11 cellular contexts compared by ENCODE assay signal in genomic region chr17:14205992-14206461, GRCh38. TPM values are rescaled to one million over a fixed set of nuclear protein-coding genes. Genes with fewer than 3 reads are reported as not detected.
DNase-seq lines count a peak whose midpoint lies in the region; ATAC-seq and TF ChIP-seq lines count a peak whose summit lies in the region.
"Had no signal": no experiment of that assay in that cellular context is flagged by ENCODE, and none has a peak within 500 bp of the region (broad histone marks: within the 10 kb centered on the region; RNA-seq: fewer than 3 reads in every experiment).

No MANE protein-coding gene starts in this region.

- POLR2A ChIA-PET in CD4-positive, alpha-beta memory T cell (lab: Charles Lee; ENCODE audit: partially characterized antibody), result interaction anchor here (0.9 to 5.7 kb wide), 5 partner anchors 9 to 135 kb away, joined by 4 to 57 read pairs (median 7); partner anchors contain the start of gene HS3ST3B1
- POLR2A ChIA-PET in MCF 10A (lab: Yijun Ruan, JAX), result interaction anchor here (0.5 to 1.8 kb wide), 14 partner anchors 8 to 822 kb away, joined by 3 to 6 read pairs (median 3); no protein-coding TSS in a partner anchor

- peak overlapping the region; percentile 88 to 99 (median 89) for H3K27ac Mint-ChIP-seq in CD4-positive, alpha-beta memory T cell
- H3K27ac Mint-ChIP-seq in T-helper 17 cell (peak overlapping the region; percentile 97), MCF 10A (ENCODE audit: low read depth, unreplicated experiment) (peak overlapping the region; percentile 50)

- H3K4me3 Mint-ChIP-seq in CD4-positive, alpha-beta memory T cell, result peak overlapping the region; percentile 34 to 90 (median 77)
- H3K4me3 Mint-ChIP-seq in T-helper 17 cell, result peak overlapping the region; percentile 75
- no peak overlapping the region for H3K4me3 Mint-ChIP-seq in MCF 10A (ENCODE audit: unreplicated experiment)

- intact Hi-C loops in CD4-positive, alpha-beta memory T cell (cut with micrococcal nuclease), result loop anchor here (1.0 to 10.0 kb wide), 4 partner anchors 9 to 1191 kb away; partner anchors contain the start of gene ELAC2
- intact Hi-C loops in MCF 10A (cut with micrococcal nuclease) (loop anchor here (2.0 to 10.0 kb wide), 4 partner anchors 96 to 859 kb away; partner anchors contain the start of genes COX10 and HS3ST3B1), posterior cingulate gyrus (cut with DNase I) (no loop called here)

- no peaks in the 10 kb centered on the region for H3K27me3 ChIP-seq in CD4-positive, alpha-beta memory T cell (ENCODE audit: insufficient read depth, low read length)

- H3K9me3 Mint-ChIP-seq in CD4-positive, alpha-beta memory T cell, result peaks cover 0 to 2% (median 0%) of the 10 kb centered on the region in 8 donors
- H3K9me3 Mint-ChIP-seq in MCF 10A (ENCODE audit: unreplicated experiment), result no peaks in the 10 kb centered on the region

- ATAC-seq in T-helper 17 cell, result peak; percentile 28

- H3K36me3 Mint-ChIP-seq in CD4-positive, alpha-beta memory T cell, result peaks cover 14 to 25% of the 10 kb centered on the region in 2 donors
- H3K36me3 Mint-ChIP-seq in T-helper 17 cell (ENCODE audit: low read depth), result peaks cover 11% of the 10 kb centered on the region
- peaks cover 37% of the 10 kb centered on the region for H3K36me3 Mint-ChIP-seq in MCF 10A (ENCODE audit: insufficient read depth, unreplicated experiment)

- no peaks in the 10 kb centered on the region for H3K9me3 ChIP-seq in CD4-positive, alpha-beta memory T cell (ENCODE audit: control insufficient read depth in 1 of 2, low read length in 2 of 2)
- no peaks in the 10 kb centered on the region for H3K9me3 ChIP-seq in T-helper 17 cell (ENCODE audit: control insufficient read depth, low read length, poor library complexity, severe bottlenecking)
- H3K9me3 ChIP-seq: neutrophil had no signal

- peak; percentile 75 to 97 (median 78) for DNase-seq in CD4-positive, alpha-beta memory T cell
- no peak for DNase-seq in T-helper 17 cell
- peak; percentile 98 for DNase-seq in MCF 10A (ENCODE audit: unreplicated experiment)
- peak in 7 of 10 donors; percentile 11 to 81 (median 35) for DNase-seq in posterior cingulate gyrus
- no peak for DNase-seq in RKO (ENCODE audit: low spot score)
- no peak for DNase-seq in SW 1271 (lab: John Stamatoyannopoulos, UW)
- DNase-seq in NCI-H748 treated with DMSO at 0.1 percent for 48 hours (lab: John Stamatoyannopoulos, UW), result no peak
- no peak for DNase-seq in SKM-1 treated with dmso at 0.1 percent for 144 hours (lab: John Stamatoyannopoulos, UW; ENCODE audit: unreplicated experiment)
- DNase-seq: DMS53 had no signal

- H3K4me3 ChIP-seq in CD4-positive, alpha-beta memory T cell (ENCODE audit: low read length in 2 of 2), result peak overlapping the region in 1 of 2 donors; percentile 27

- CTCF ChIA-PET in CD4-positive, alpha-beta memory T cell (lab: Charles Lee; ENCODE audit: partially characterized antibody), result interaction anchor here (1.0 to 4.1 kb wide), 3 partner anchors 8 to 95 kb away, joined by 3 to 17 read pairs (median 15); partner anchors contain the start of gene HS3ST3B1
- CTCF ChIA-PET in MCF 10A (lab: Yijun Ruan, JAX), result interaction anchor here (0.5 to 0.7 kb wide), 4 partner anchors 17 to 958 kb away, joined by 3 to 5 read pairs (median 3); no protein-coding TSS in a partner anchor

- H3K36me3 ChIP-seq in CD4-positive, alpha-beta memory T cell (ENCODE audit: insufficient read depth, low read length), result no peaks in the 10 kb centered on the region
- H3K36me3 ChIP-seq: neutrophil had no signal

- peaks cover 58 to 86% (median 71%) of the 10 kb centered on the region in 4 donors for H3K4me1 Mint-ChIP-seq in CD4-positive, alpha-beta memory T cell
- peaks cover 56% of the 10 kb centered on the region for H3K4me1 Mint-ChIP-seq in T-helper 17 cell
- peaks cover 29% of the 10 kb centered on the region for H3K4me1 Mint-ChIP-seq in MCF 10A (ENCODE audit: insufficient read depth, unreplicated experiment)

- H3K4me1 ChIP-seq in CD4-positive, alpha-beta memory T cell (ENCODE audit: insufficient read depth, low read length), result peaks cover 65% of the 10 kb centered on the region

- TF ChIP-seq CTCF in MCF 10A (IDR thresholded peaks at IDR 0.05; ENCODE audit: unreplicated experiment), result no peak

- no TSS peak for BruUV-seq in MCF 10A (replicated peaks; lab: Mats Ljungman, UMichigan)

- H3K27ac ChIP-seq in CD4-positive, alpha-beta memory T cell (ENCODE audit: low read depth, low read length), result peak overlapping the region; percentile 35
- H3K27ac ChIP-seq: neutrophil had no signal

- no peaks in the 10 kb centered on the region for H3K27me3 Mint-ChIP-seq in CD4-positive, alpha-beta memory T cell
- H3K27me3 Mint-ChIP-seq in T-helper 17 cell, result no peaks in the 10 kb centered on the region
- H3K27me3 Mint-ChIP-seq in MCF 10A (ENCODE audit: insufficient read depth, unreplicated experiment), result no peaks in the 10 kb centered on the region

RNA-seq across cellular contexts. Expression of gene CDRT15, which starts 30.6 kb away (rescaled TPM):
- total RNA-seq in CD4-positive, alpha-beta memory T cell, result not detected
- polyA plus RNA-seq in CD4-positive, alpha-beta memory T cell, result not detected
- total RNA-seq in T-helper 17 cell (not detected), MCF 10A (2022) (not detected in 2 replicates)
- total RNA-seq: astrocyte had no signal

Comparison
In these comparisons a context has a peak if more than half of its experiments do, and no peak if none do; other contexts are left out.
1. DNase-seq: peak in CD4-positive, alpha-beta memory T cell (5 of 5), MCF 10A (single experiment) and posterior cingulate gyrus (7 of 10); none in T-helper 17 cell (0 of 3), RKO (single experiment), SW 1271 (0 of 2), NCI-H748 treated with DMSO at 0.1 percent for 48 hours (single experiment) and SKM-1 treated with dmso at 0.1 percent for 144 hours (single experiment).
2. Peak in every context shown above with its lines, with median percentiles within 50 percentile points of each other: H3K27ac Mint-ChIP-seq.